8 cellular contexts compared by ENCODE assay signal in the genomic region with DNA sequence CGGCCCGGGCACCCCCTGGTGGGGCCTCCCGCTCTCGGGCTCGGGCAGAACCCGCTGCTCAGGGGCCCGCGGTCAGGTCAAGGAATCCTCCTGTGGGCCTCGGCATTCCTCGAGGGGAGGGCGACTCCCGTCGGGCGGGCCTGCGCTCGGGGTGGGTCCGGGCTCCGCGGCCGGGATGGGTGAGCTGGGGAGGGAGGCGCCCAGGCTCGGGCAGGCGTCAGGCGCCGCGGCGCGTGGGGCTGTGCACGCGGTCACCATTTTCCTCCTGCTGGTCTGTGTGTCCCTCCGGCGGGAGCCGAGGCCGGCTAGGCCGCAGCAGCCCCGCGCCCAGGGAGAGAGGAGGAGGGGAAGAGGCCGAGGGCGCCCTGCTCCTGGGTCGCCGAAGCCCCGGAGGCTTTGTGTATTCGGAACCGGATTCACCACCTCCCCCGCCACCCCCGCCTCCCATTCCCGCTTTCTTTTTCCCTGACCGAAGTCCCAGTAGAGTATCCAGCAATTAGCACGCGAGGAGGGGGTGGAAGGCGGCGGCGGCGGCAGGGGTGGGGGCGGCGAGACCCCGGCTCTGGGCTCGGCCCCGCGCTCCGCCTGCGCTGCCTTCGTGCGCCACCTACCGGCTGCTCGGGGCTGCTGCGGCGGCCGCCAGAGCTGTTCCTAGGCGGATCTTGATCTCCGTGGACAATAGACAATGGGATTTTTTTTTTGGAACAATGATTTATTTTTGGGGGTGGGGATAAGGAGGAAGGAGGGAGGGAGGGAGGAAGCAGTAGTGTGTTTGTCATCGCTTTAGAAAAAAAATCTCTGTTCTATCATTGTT.
DNase-seq lines count a peak whose midpoint lies in the region; ATAC-seq and TF ChIP-seq lines count a peak whose summit lies in the region.

No MANE protein-coding gene starts in this region.

- H2AFZ ChIP-seq in Loucy (ENCODE audit: low read length) (peak overlapping the region; percentile 94), osteoblast (ENCODE audit: low read length) (peak overlapping the region; percentile 73)

- ATAC-seq in GM21515 (IDR thresholded peaks at IDR 0.05; ENCODE audit: unreplicated experiment), result peak; percentile 66
- ATAC-seq in SK-N-SH treated with all-trans-retinoic acid at 6 μM for 48 hours, result peak; percentile 79

- in situ Hi-C loops in transverse colon (cut with MboI; ENCODE audit: low pct_ligation_motif_present in 1 of 4, low pct_unique_long_range_greater_than_20kb in 1 of 4, low sequenced_read_pairs in 3 of 4), result loop anchor here (5.0 to 25.0 kb wide), 6 partner anchors 96 to 528 kb away; no protein-coding TSS in a partner anchor

- no peaks in the 10 kb centered on the region for H3K4me1 ChIP-seq in CD4-positive, alpha-beta memory T cell (ENCODE audit: insufficient read depth, low read length)
- peaks cover 36% of the 10 kb centered on the region for H3K4me1 ChIP-seq in Loucy (ENCODE audit: insufficient read depth, low read length, poor library complexity, severe bottlenecking)
- H3K4me1 ChIP-seq in osteoblast (ENCODE audit: insufficient read depth, low read length), result peaks cover 40% of the 10 kb centered on the region
- peaks cover 15 to 45% (median 18%) of the 10 kb centered on the region in 4 donors for H3K4me1 ChIP-seq in transverse colon

- no peaks in the 10 kb centered on the region; the same call in 1 of the 2 replicates for H3F3A ChIP-seq in Loucy (ENCODE audit: low read depth)

- H3K9me3 ChIP-seq in CD4-positive, alpha-beta memory T cell (ENCODE audit: control insufficient read depth in 1 of 2, low read length in 2 of 2), result no peaks in the 10 kb centered on the region
- H3K9me3 ChIP-seq in Loucy (ENCODE audit: insufficient read depth, low read depth, low read length), result no peaks in the 10 kb centered on the region
- no peaks in the 10 kb centered on the region for H3K9me3 ChIP-seq in osteoblast (ENCODE audit: low read depth, low read length)
- H3K9me3 ChIP-seq in transverse colon, result no peaks in the 10 kb centered on the region

- H3K4me2 ChIP-seq in Loucy (ENCODE audit: low read depth, low read length, poor library complexity, severe bottlenecking) (peak overlapping the region; percentile 69), osteoblast (ENCODE audit: insufficient read depth, low read length) (peak overlapping the region; percentile 70)

- 0 to 1% methylated on average over 2 to 48 of the region's 72 CpGs for WGBS in transverse colon (ENCODE audit: low coverage in 1 of 2), 2 donors

- H3K9me2 ChIP-seq in Loucy (replicated peaks; ENCODE audit: low read depth, low read length), result no peaks in the 10 kb centered on the region

- peaks cover 5% of the 10 kb centered on the region for H3K27me3 ChIP-seq in CD4-positive, alpha-beta memory T cell (ENCODE audit: insufficient read depth, low read length)
- H3K27me3 ChIP-seq in Loucy (ENCODE audit: insufficient read depth, low read length, poor library complexity, severe bottlenecking) (no peaks in the 10 kb centered on the region), osteoblast (ENCODE audit: insufficient read depth, low read length) (no peaks in the 10 kb centered on the region), transverse colon (no peaks in the 10 kb centered on the region)

- peak overlapping the region in 2 of 7 donors; percentile 8 to 37 for H3K27ac Mint-ChIP-seq in CD4-positive, alpha-beta memory T cell
- no peak overlapping the region for H3K27ac Mint-ChIP-seq in activated naive CD8-positive, alpha-beta T cell treated with anti-CD3 and anti-CD28 coated beads for 36 hours

- TF ChIP-seq POLR2A in transverse colon (IDR thresholded peaks at IDR 0.05), result peak; percentile 45

- H3K4me1 Mint-ChIP-seq in CD4-positive, alpha-beta memory T cell, result peaks cover 0 to 6% (median 2%) of the 10 kb centered on the region in 4 donors
- H3K4me1 Mint-ChIP-seq in activated naive CD8-positive, alpha-beta T cell treated with anti-CD3 and anti-CD28 coated beads for 36 hours, result peaks cover 20% of the 10 kb centered on the region

- CTCF ChIA-PET in CD4-positive, alpha-beta memory T cell (lab: Charles Lee; ENCODE audit: partially characterized antibody), result interaction anchor here (0.6 to 8.1 kb wide), 33 partner anchors 9 to 597 kb away, joined by 3 to 135 read pairs (median 4); a partner anchor contains a TSS

- TF ChIP-seq EP300 in transverse colon (IDR thresholded peaks at IDR 0.05; ENCODE audit: low read depth), result no peak

- H4K20me1 ChIP-seq in Loucy (ENCODE audit: insufficient read depth, low read length, poor library complexity, severe bottlenecking) (no peaks in the 10 kb centered on the region), osteoblast (ENCODE audit: insufficient read depth, low read length) (no peaks in the 10 kb centered on the region)

- no peaks in the 10 kb centered on the region for H3K36me3 ChIP-seq in CD4-positive, alpha-beta memory T cell (ENCODE audit: insufficient read depth, low read length)
- no peaks in the 10 kb centered on the region for H3K36me3 ChIP-seq in Loucy (ENCODE audit: insufficient read depth, low read length)
- H3K36me3 ChIP-seq in osteoblast (ENCODE audit: insufficient read depth, low read length), result no peaks in the 10 kb centered on the region
- H3K36me3 ChIP-seq in transverse colon, result no peaks in the 10 kb centered on the region

- peak; percentile 41 to 64 (median 47) for DNase-seq in CD4-positive, alpha-beta memory T cell
- DNase-seq in activated naive CD8-positive, alpha-beta T cell treated with anti-CD3 and anti-CD28 coated beads for 36 hours, result peak; percentile 66
- DNase-seq in head of caudate nucleus (peak; percentile 62 to 94 (median 86)), osteoblast (ENCODE audit: insufficient read length, low spot score, missing footprints) (peak; percentile 94), transverse colon (peak; percentile 78)

- no peaks in the 10 kb centered on the region for H3K36me3 Mint-ChIP-seq in CD4-positive, alpha-beta memory T cell
- no peaks in the 10 kb centered on the region for H3K36me3 Mint-ChIP-seq in activated naive CD8-positive, alpha-beta T cell treated with anti-CD3 and anti-CD28 coated beads for 36 hours

- intact Hi-C loops in CD4-positive, alpha-beta memory T cell (cut with micrococcal nuclease), result loop anchor here (1.0 to 2.0 kb wide), 5 partner anchors 101 to 650 kb away; no protein-coding TSS in a partner anchor
- intact Hi-C loops in head of caudate nucleus (cut with DNase I), result loop anchor here (2.0 to 5.0 kb wide), 4 partner anchors 74 to 521 kb away; no protein-coding TSS in a partner anchor
- intact Hi-C loops in transverse colon (cut with DNase I; ENCODE audit: low total_unique reads), result loop anchor here (2.0 to 5.0 kb wide), 2 partner anchors 98 to 516 kb away; a partner anchor contains a TSS

- POLR2A ChIA-PET in CD4-positive, alpha-beta memory T cell (lab: Charles Lee; ENCODE audit: partially characterized antibody), result interaction anchor here (0.6 to 2.2 kb wide), 4 partner anchors 99 to 241 kb away, joined by 3 to 5 read pairs (median 3); a partner anchor contains a TSS

- peak overlapping the region; percentile 87 for H3K9ac ChIP-seq in Loucy (ENCODE audit: low read depth, low read length, poor library complexity, severe bottlenecking)

- H3K4me3 Mint-ChIP-seq in CD4-positive, alpha-beta memory T cell, result peak overlapping the region; percentile 68 to 87 (median 78)
- H3K4me3 Mint-ChIP-seq in activated naive CD8-positive, alpha-beta T cell treated with anti-CD3 and anti-CD28 coated beads for 36 hours, result peak overlapping the region; percentile 47

- peaks cover 5 to 8% of the 10 kb centered on the region in 2 donors for H3K27me3 Mint-ChIP-seq in CD4-positive, alpha-beta memory T cell
- H3K27me3 Mint-ChIP-seq in activated naive CD8-positive, alpha-beta T cell treated with anti-CD3 and anti-CD28 coated beads for 36 hours, result peaks cover 13% of the 10 kb centered on the region

- peak overlapping the region in 1 of 2 donors; percentile 26 for H3K4me3 ChIP-seq in CD4-positive, alpha-beta memory T cell (ENCODE audit: low read length in 2 of 2)
- peak overlapping the region; percentile 78 for H3K4me3 ChIP-seq in Loucy (ENCODE audit: low read length, poor library complexity, severe bottlenecking)
- H3K4me3 ChIP-seq in osteoblast (ENCODE audit: insufficient read depth, low read length), result peak overlapping the region; percentile 71
- H3K4me3 ChIP-seq in transverse colon, result peak overlapping the region; percentile 52 to 70 (median 54)

- H3K9me3 Mint-ChIP-seq in CD4-positive, alpha-beta memory T cell, result no peaks in the 10 kb centered on the region
- H3K9me3 Mint-ChIP-seq in activated naive CD8-positive, alpha-beta T cell treated with anti-CD3 and anti-CD28 coated beads for 36 hours, result no peaks in the 10 kb centered on the region

- no peak overlapping the region for H3K27ac ChIP-seq in CD4-positive, alpha-beta memory T cell (ENCODE audit: low read depth, low read length)
- H3K27ac ChIP-seq in osteoblast (ENCODE audit: low read depth, low read length) (peak overlapping the region; percentile 43), transverse colon (peak overlapping the region; percentile 88 to 94 (median 92))

- H3K79me2 ChIP-seq in Loucy (ENCODE audit: insufficient read depth, low read length) (no peaks in the 10 kb centered on the region), osteoblast (ENCODE audit: insufficient read depth, low read length) (no peaks in the 10 kb centered on the region)

- TF ChIP-seq CTCF in Loucy (conservative IDR thresholded peaks at IDR 0.05; ENCODE audit: low read length), result peak; percentile 84
- peak; percentile 69 for TF ChIP-seq CTCF in osteoblast (IDR thresholded peaks at IDR 0.05; ENCODE audit: extremely low read depth, low read depth, low read length)
- TF ChIP-seq CTCF in transverse colon (IDR thresholded peaks at IDR 0.05), result peak; percentile 73 to 99 (median 93)

TF ChIP-seq in SK-N-SH treated with all-trans-retinoic acid at 6 μM for 48 hours, 23 proteins besides CTCF, POLR2A, EP300 and RAD21 (continues in another document):
- no peak for TF ChIP-seq ESRRG (CRISPR knock-in tag; IDR thresholded peaks at IDR 0.05)
- TF ChIP-seq CSDC2 (CRISPR knock-in tag; IDR thresholded peaks at IDR 0.05), result 0 out of 2 replicates have a peak, but pooled peaks have one; percentile 16
- 0 out of 2 replicates have a peak, but pooled peaks have one; percentile 38 for TF ChIP-seq ZFP3 (CRISPR knock-in tag; IDR thresholded peaks at IDR 0.05)
- TF ChIP-seq SNAI2 (CRISPR knock-in tag; IDR thresholded peaks at IDR 0.05), result no peak
- TF ChIP-seq, protein P1, sequence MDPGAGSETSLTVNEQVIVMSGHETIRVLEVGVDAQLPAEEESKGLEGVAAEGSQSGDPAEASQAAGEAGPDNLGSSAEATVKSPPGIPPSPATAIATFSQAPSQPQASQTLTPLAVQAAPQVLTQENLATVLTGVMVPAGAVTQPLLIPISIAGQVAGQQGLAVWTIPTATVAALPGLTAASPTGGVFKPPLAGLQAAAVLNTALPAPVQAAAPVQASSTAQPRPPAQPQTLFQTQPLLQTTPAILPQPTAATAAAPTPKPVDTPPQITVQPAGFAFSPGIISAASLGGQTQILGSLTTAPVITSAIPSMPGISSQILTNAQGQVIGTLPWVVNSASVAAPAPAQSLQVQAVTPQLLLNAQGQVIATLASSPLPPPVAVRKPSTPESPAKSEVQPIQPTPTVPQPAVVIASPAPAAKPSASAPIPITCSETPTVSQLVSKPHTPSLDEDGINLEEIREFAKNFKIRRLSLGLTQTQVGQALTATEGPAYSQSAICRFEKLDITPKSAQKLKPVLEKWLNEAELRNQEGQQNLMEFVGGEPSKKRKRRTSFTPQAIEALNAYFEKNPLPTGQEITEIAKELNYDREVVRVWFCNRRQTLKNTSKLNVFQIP (CRISPR knock-in tag; IDR thresholded peaks at IDR 0.05; ENCODE audit: borderline replicate concordance, low read depth), result no peak; the same call in 1 of the 2 replicates
